In the genomic region with DNA sequence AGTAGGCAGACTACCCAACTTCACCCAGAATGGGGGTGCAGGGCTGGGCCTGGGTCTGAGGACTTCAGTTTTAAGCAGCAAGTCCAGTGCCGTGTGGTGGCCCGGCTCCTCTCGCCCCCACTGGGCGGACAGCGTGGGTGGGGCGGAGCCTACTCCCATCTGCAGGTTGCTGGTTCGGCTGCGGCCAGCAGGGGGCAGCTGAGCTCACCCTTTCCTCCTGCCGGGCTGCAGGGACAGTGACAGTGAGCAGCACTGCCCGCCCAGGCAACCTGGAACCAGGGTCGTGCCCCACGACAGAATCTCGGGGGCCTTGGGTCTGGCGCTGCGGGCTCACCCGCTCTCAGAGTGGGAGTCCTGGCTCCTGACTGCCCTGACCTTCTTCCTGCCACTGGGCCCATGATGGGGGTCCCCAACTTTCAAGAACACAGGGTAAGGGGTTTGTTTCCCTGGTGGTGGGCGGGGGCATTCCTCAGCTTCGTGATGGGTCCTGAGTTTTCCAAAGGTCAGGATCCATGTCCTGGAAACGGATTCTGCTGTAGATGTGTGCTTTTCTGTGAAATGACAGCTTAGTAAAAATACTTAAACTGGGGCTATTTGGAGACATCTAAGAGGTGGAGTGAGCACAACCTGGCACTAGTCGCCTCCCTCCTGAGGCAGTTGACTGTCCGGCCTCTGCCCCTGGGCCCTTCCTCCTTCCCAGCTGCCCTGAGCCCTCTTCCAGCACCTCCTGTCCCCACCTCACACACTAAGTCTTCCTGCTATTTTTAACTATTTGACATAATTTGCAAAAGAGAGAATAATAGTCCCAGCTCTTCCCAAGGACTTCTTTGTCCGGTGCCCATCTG, we compare ENCODE assay signal across 8 cellular contexts. TPM values are rescaled to one million over a fixed set of nuclear protein-coding genes. Genes with fewer than 3 reads are reported as not detected.
DNase-seq lines count a peak whose midpoint lies in the region; ATAC-seq and TF ChIP-seq lines count a peak whose summit lies in the region.

No MANE protein-coding gene starts in this region.

- H3K4me1 Mint-ChIP-seq in HFFc6 (ENCODE audit: low read depth): peaks cover 65% of the 10 kb centered on the region

- H3K9me3 Mint-ChIP-seq in HFFc6: no peaks in the 10 kb centered on the region

- in situ Hi-C loops in G401 (cut with HindIII; ENCODE audit: low sequenced_read_pairs): no loop called here

- peak; percentile 92 for DNase-seq in G401 (ENCODE audit: low spot score)
- DNase-seq in HFFc6: peak; percentile 76
- DNase-seq in NCI-H2196 treated with DMSO at 0.1 percent for 48 hours (lab: John Stamatoyannopoulos, UW; ENCODE audit: unreplicated experiment): peak; percentile 71
- DNase-seq in activated CD4-positive, alpha-beta T cell treated with anti-CD3 and anti-CD28 coated beads for 1 hour: peak; percentile 90
- peak; percentile 52 to 78 for DNase-seq in cerebellar nuclear complex (lab: John Stamatoyannopoulos, UW)
- peak; percentile 93 for DNase-seq in left kidney (ENCODE audit: low read depth, low spot score)
- peak; percentile 93 for DNase-seq in stimulated activated CD4-positive, alpha-beta T cell treated with anti-CD3 and anti-CD28 coated beads, Interleukin-1b, Interleukin-23, amount 100 ng/mL, for 48 hours

- peaks cover 9% of the 10 kb centered on the region for H3K27me3 Mint-ChIP-seq in HFFc6 (ENCODE audit: insufficient read depth)

- H3K4me3 Mint-ChIP-seq in HFFc6: peak overlapping the region; percentile 69

- H3K36me3 Mint-ChIP-seq in HFFc6 (ENCODE audit: low read depth): no peaks in the 10 kb centered on the region

- TF ChIP-seq CTCF in HFFc6 (IDR thresholded peaks at IDR 0.05): peak; percentile 99

- no peak for ATAC-seq in GM21528 (IDR thresholded peaks at IDR 0.05; ENCODE audit: low FRiP score, unreplicated experiment)

- H3K27ac Mint-ChIP-seq in HFFc6: peak overlapping the region; percentile 98

RNA-seq across cellular contexts. Expression of a gene that starts 6.0 kb away (rescaled TPM):
- total RNA-seq in G401 (2014; rRNA removed; shearing (Covaris generic)): 4.4 and 12.4 TPM in 2 replicates
- 100 to 1,000 TPM; 185 to 250 (median 213) TPM for total RNA-seq in HFFc6 (2021; fragmentation: NEBNext Ultra II Directional; extraction: Animal tissue kit (Norgen Biotek cat#: 25700))

RNA-seq across cellular contexts. Expression of a gene that starts 30.1 kb away (rescaled TPM):
- total RNA-seq in G401 (2014; rRNA removed; shearing (Covaris generic)): 31.1 and 40.1 TPM in 2 replicates
- 10 to 100 TPM; 22.4 to 28.5 (median 27.1) TPM for total RNA-seq in HFFc6 (2021; fragmentation: NEBNext Ultra II Directional; extraction: Animal tissue kit (Norgen Biotek cat#: 25700))

RNA-seq across cellular contexts. Expression of a gene that starts 34.1 kb away (rescaled TPM):
- total RNA-seq in G401 (2014; rRNA removed; shearing (Covaris generic)): 1.1 TPM in 1 of 2 replicates, not detected in the other
- total RNA-seq in HFFc6 (2021; fragmentation: NEBNext Ultra II Directional; extraction: Animal tissue kit (Norgen Biotek cat#: 25700)): 1 to 10 TPM; 4.9 to 8.9 (median 5.8) TPM

Comparison
In these comparisons a context has a peak if more than half of its experiments do, and no peak if none do; other contexts are left out.
1. RNA of a gene that starts 6.0 kb away (total RNA-seq): 185 to 250 TPM in HFFc6; 4.4 to 12.4 TPM in G401; every median in the first group is over 10 times any median in the second.
2. Peak in every context shown above with its lines, with median percentiles within 50 percentile points of each other: DNase-seq.